In genomic region chr12:10620078-10620779, GRCh38 we compare ENCODE assay signal across 25 cellular contexts. TPM values are rescaled to one million over a fixed set of nuclear protein-coding genes. Genes with fewer than 3 reads are reported as not detected.
"Had no signal": no experiment of that assay in that cellular context is flagged by ENCODE, and none has a peak within 500 bp of the region (broad histone marks: within the 10 kb centered on the region; RNA-seq: fewer than 3 reads in every experiment).

No MANE protein-coding gene starts in this region.

- DNase-seq: Karpas-422, KG1, MG63, NCI-H1092, NCI-H1105 treated with DMSO at 0.1 percent for 48 hours, NCI-H1417 treated with DMSO at 0.1 percent for 48 hours, NCI-H146, NCI-H1694 treated with DMSO at 0.1 percent for 48 hours, NCI-H1930, NCI-H2081, NCI-H2107, NCI-H2227 treated with DMSO at 0.1 percent for 48 hours, NCI-H446, NCI-H510A, NCI-H524 treated with DMSO at 0.1 percent for 48 hours, NCI-H69, NCI-H774, PC-3, SHP77 treated with DMSO at 0.1 percent for 48 hours, SJCRH30 had no signal

- H3K4me3 ChIP-seq: MG63, SJCRH30 had no signal

- FAIRE-seq: HTR-8/SVneo had no signal

- H3K27ac ChIP-seq: HL-60, RWPE1, SJCRH30 had no signal

- H3K27me3 ChIP-seq: MG63, SJCRH30 had no signal

- H3K9me3 ChIP-seq: MG63, SJCRH30 had no signal

- H3K36me3 ChIP-seq: MG63, SJCRH30 had no signal

- ATAC-seq: Panc1, PC-3, SK-N-SH treated with all-trans-retinoic acid at 6 μM for 48 hours had no signal

RNA-seq across cellular contexts. Expression of gene STYK1, which starts 53.6 kb away (rescaled TPM):
- total RNA-seq: SJCRH30 had no signal
